Comparison of ENCODE assay signal across 8 cellular contexts in the genomic region with DNA sequence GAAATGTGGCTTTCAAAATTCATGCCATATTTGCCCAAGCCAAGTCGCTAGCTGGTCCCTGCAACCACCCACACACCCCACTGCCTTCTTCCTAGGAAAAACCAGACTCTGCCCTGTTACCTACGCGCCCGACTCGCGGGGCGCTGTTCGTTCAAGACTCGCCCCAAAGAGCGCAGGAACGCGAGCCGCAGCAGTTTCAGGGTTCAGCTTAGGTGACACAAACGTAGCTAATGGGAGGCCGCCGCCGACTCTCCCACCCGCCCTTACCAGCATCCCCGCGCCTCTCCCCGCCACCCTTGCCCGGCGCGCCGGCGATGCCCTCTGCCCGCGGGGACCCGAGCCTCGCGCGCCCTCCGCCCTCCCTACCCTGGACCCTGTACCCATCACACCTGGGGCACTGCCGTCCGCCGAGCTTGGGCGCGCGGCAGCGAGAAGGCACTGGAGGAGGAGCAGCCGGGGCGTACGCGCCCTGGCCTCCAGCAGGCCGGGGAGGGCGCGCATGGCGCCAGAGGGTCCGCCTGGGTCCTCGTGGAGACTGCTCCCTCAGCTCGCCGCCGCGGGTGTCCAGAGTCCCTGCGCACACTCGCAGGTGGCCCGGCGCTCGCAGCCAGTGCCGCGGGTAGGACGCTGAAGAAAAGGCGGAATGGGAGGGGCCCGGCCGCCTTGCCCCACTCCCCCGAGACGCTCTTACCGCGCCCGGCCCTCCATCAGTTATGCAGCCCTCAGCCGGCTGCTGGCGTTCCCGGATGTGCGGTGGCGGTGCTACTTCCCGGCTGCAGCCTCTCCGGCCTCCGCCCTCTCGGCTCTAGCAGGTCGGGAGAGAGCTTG. TPM values are rescaled to one million over a fixed set of nuclear protein-coding genes. Genes with fewer than 3 reads are reported as not detected.
DNase-seq lines count a peak whose midpoint lies in the region; ATAC-seq and TF ChIP-seq lines count a peak whose summit lies in the region.

A gene with protein sequence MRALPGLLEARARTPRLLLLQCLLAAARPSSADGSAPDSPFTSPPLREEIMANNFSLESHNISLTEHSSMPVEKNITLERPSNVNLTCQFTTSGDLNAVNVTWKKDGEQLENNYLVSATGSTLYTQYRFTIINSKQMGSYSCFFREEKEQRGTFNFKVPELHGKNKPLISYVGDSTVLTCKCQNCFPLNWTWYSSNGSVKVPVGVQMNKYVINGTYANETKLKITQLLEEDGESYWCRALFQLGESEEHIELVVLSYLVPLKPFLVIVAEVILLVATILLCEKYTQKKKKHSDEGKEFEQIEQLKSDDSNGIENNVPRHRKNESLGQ (minus strand): TSS at position 638 of the 828 bp plus-strand sequence. CDS start 137 bp downstream, at position 501.

- H3K4me3 ChIP-seq in ascending aorta, result peak within 1 kb of the TSS; percentile 70 to 71

- H3K27me3 ChIP-seq in ascending aorta, result no peaks in the 10 kb centered on the region

- peak in 1 of 3 experiments; percentile 8 for TF ChIP-seq CTCF in ascending aorta (IDR thresholded peaks at IDR 0.05)

- H3K9me3 ChIP-seq in KOPT-K1 (ENCODE audit: insufficient read depth, low read length, poor library complexity, severe bottlenecking), result no peaks in the 10 kb centered on the region
- H3K9me3 ChIP-seq in T-helper 17 cell (ENCODE audit: control insufficient read depth, low read length, poor library complexity, severe bottlenecking), result no peaks in the 10 kb centered on the region
- H3K9me3 ChIP-seq in ascending aorta, result no peaks in the 10 kb centered on the region

- peaks cover 46% of the 10 kb centered on the region for H3K4me1 Mint-ChIP-seq in T-helper 17 cell

- DNase-seq in ELF-1 (ENCODE audit: low read depth, low spot score) (peak; percentile 88), T-helper 17 cell (peak; percentile 64 to 66 (median 66)), ascending aorta (ENCODE audit: low spot score in 2 of 2) (peak in 1 of 2 donors; percentile 71), iPS-NIHi11 (ENCODE audit: low spot score) (peak; percentile 72), inferior parietal cortex (ENCODE audit: extremely low spot score) (no peak)
- DNase-seq in stimulated activated CD4-positive, alpha-beta T cell treated with anti-CD3 and anti-CD28 coated beads, Interleukin-12 subunit alpha, Interleukin-12 subunit beta, amount 100 ng/mL, for 4 hours, result peak; percentile 67

- ATAC-seq in GM21576 (IDR thresholded peaks at IDR 0.05; ENCODE audit: unreplicated experiment) (peak; percentile 59), T-helper 17 cell (peak; percentile 79)

- peak within 1 kb of the TSS; percentile 97 for H3K27ac Mint-ChIP-seq in T-helper 17 cell

- no peaks in the 10 kb centered on the region for H3K4me1 ChIP-seq in ascending aorta

- peak within 1 kb of the TSS; percentile 93 for H3K4me3 Mint-ChIP-seq in T-helper 17 cell

- intact Hi-C loops in ascending aorta (cut with DNase I), result no loop called here

- no peaks in the 10 kb centered on the region for H3K27me3 Mint-ChIP-seq in T-helper 17 cell

- H3K36me3 ChIP-seq in KOPT-K1 (ENCODE audit: insufficient read depth, low read length), result no peaks in the 10 kb centered on the region; the same call in 1 of the 2 replicates
- H3K36me3 ChIP-seq in ascending aorta, result no peaks in the 10 kb centered on the region

- peak within 1 kb of the TSS; percentile 93 for H3K27ac ChIP-seq in KOPT-K1 (ENCODE audit: low read depth, low read length, poor library complexity, severe bottlenecking)
- H3K27ac ChIP-seq in ascending aorta, result peak within 1 kb of the TSS; percentile 27 to 30

- H3K36me3 Mint-ChIP-seq in T-helper 17 cell (ENCODE audit: low read depth), result peaks cover 4% of the 10 kb centered on the region

RNA-seq across cellular contexts. Expression of the gene that starts here (rescaled TPM):
- total RNA-seq in T-helper 17 cell (100 to 1,000 TPM; 184 to 186 TPM), ascending aorta (6.4 TPM)

Comparison
In these comparisons a context has a peak if more than half of its experiments do, and no peak if none do; other contexts are left out.
1. RNA of the gene that starts here (total RNA-seq): 184 to 186 TPM in T-helper 17 cell; 6.4 TPM in ascending aorta (single experiment); every median in the first group is over 10 times any median in the second.